Comparison of ENCODE assay signal across 9 cellular contexts in genomic region chr5:172768098-172768572, GRCh38. TPM values are rescaled to one million over a fixed set of nuclear protein-coding genes. Genes with fewer than 3 reads are reported as not detected.
A peak's percentile ranks its signal among the peaks of the same experiment; 100 is the strongest.
DNase-seq lines count a peak whose midpoint lies in the region; ATAC-seq and TF ChIP-seq lines count a peak whose summit lies in the region.
"Had no signal": no experiment of that assay in that cellular context is flagged by ENCODE, and none has a peak within 500 bp of the region (broad histone marks: within the 10 kb centered on the region; RNA-seq: fewer than 3 reads in every experiment).

No MANE protein-coding gene starts in this region.

- H3K9me3 ChIP-seq in T-helper 17 cell (ENCODE audit: control insufficient read depth, low read length, poor library complexity, severe bottlenecking) (no peaks in the 10 kb centered on the region), parathyroid adenoma (ENCODE audit: control insufficient read depth, low read length) (no peaks in the 10 kb centered on the region)

- no peak for ATAC-seq in T-helper 17 cell
- ATAC-seq in GM18519 (IDR thresholded peaks at IDR 0.05; ENCODE audit: low FRiP score, unreplicated experiment), result no peak
- no peak for ATAC-seq in HG03460 (IDR thresholded peaks at IDR 0.05; ENCODE audit: unreplicated experiment)
- no peak for ATAC-seq in HG02884 (IDR thresholded peaks at IDR 0.05; ENCODE audit: unreplicated experiment)
- no peak for ATAC-seq in GM19452 (IDR thresholded peaks at IDR 0.05; ENCODE audit: unreplicated experiment)

- no peaks in the 10 kb centered on the region for H3K27me3 ChIP-seq in parathyroid adenoma (ENCODE audit: control insufficient read depth, insufficient read depth, low read length)

- H3K36me3 ChIP-seq in parathyroid adenoma (ENCODE audit: control insufficient read depth, insufficient read depth, low read length), result peaks cover 25% of the 10 kb centered on the region

- H3K4me2 ChIP-seq in parathyroid adenoma (ENCODE audit: low read length), result peak overlapping the region; percentile 99

- peaks cover 18% of the 10 kb centered on the region for H3K36me3 Mint-ChIP-seq in T-helper 17 cell (ENCODE audit: low read depth)

- peaks cover 51% of the 10 kb centered on the region for H3K4me1 Mint-ChIP-seq in T-helper 17 cell

- H3K79me2 ChIP-seq in parathyroid adenoma, result peaks cover 21% of the 10 kb centered on the region

- peaks cover 54% of the 10 kb centered on the region for H3K4me1 ChIP-seq in parathyroid adenoma

- no peak overlapping the region for H3K9ac ChIP-seq in parathyroid adenoma

- peak overlapping the region; percentile 100 for H3K27ac ChIP-seq in parathyroid adenoma

- H3K27me3 Mint-ChIP-seq in T-helper 17 cell, result peaks cover 7% of the 10 kb centered on the region

- peak overlapping the region; percentile 93 for H3K4me3 ChIP-seq in AG10803 (ENCODE audit: low read length)
- H3K4me3 ChIP-seq in fibroblast of pulmonary artery (replicated peaks; ENCODE audit: low read depth, low read length), result peak overlapping the region; percentile 85
- peak overlapping the region; percentile 99 for H3K4me3 ChIP-seq in parathyroid adenoma (ENCODE audit: low read depth, low read length)

- peak overlapping the region; percentile 100 for H3K27ac Mint-ChIP-seq in T-helper 17 cell

- DNase-seq in AG10803 (ENCODE audit: low read depth), result no peak
- DNase-seq in T-helper 17 cell, result no peak
- DNase-seq in fibroblast of pulmonary artery (ENCODE audit: low read depth), result no peak
- DNase-seq: NCI-H82 had no signal

- H2AFZ ChIP-seq in parathyroid adenoma, result no peak overlapping the region

- H3K4me3 Mint-ChIP-seq in T-helper 17 cell, result peak overlapping the region; percentile 93

- TF ChIP-seq CTCF in AG10803 (conservative IDR thresholded peaks at IDR 0.05; ENCODE audit: low read length) (no peak), fibroblast of pulmonary artery (IDR thresholded peaks at IDR 0.05; ENCODE audit: low read length, missing control alignments) (no peak), parathyroid adenoma (IDR thresholded peaks at IDR 0.05) (no peak)

RNA-seq across cellular contexts. Expression of gene DUSP1, which starts 2.9 kb away (rescaled TPM):
- total RNA-seq in T-helper 17 cell, result 1,000 to 10,000 TPM; 1,522 to 2,429 TPM
